ENCODE assay signal across 8 cellular contexts in genomic region chr1:161177936-161178244, GRCh38. TPM values are rescaled to one million over a fixed set of nuclear protein-coding genes. Genes with fewer than 3 reads are reported as not detected.
A peak's percentile ranks its signal among the peaks of the same experiment; 100 is the strongest.
DNase-seq lines count a peak whose midpoint lies in the region; ATAC-seq and TF ChIP-seq lines count a peak whose summit lies in the region.

No MANE protein-coding gene starts in this region.

- TF ChIP-seq POLR2A in erythroblast (IDR thresholded peaks at IDR 0.05; ENCODE audit: low read length): no peak

- DNase-seq in CD8-positive, alpha-beta T cell: no peak
- DNase-seq in erythroblast (lab: John Stamatoyannopoulos, UW): no peak
- no peak for DNase-seq in RKO (ENCODE audit: low spot score)

- peak overlapping the region; percentile 90 for H2AFZ ChIP-seq in OCI-LY3 (ENCODE audit: low read depth, low read length)

- H3K4me3 Mint-ChIP-seq in CD8-positive, alpha-beta T cell: peak overlapping the region; percentile 98

- no peaks in the 10 kb centered on the region for H3K9me3 Mint-ChIP-seq in CD8-positive, alpha-beta T cell

- H3K27ac Mint-ChIP-seq in CD8-positive, alpha-beta T cell: peak overlapping the region; percentile 99

- no peaks in the 10 kb centered on the region for H3K27me3 ChIP-seq in CD8-positive, alpha-beta T cell (ENCODE audit: insufficient read depth, low read length)
- no peaks in the 10 kb centered on the region for H3K27me3 ChIP-seq in OCI-LY3 (ENCODE audit: low read depth, low read length)
- H3K27me3 ChIP-seq in endocrine pancreas (ENCODE audit: control insufficient read depth, insufficient read depth, low read length): no peaks in the 10 kb centered on the region
- H3K27me3 ChIP-seq in neutrophil: no peaks in the 10 kb centered on the region

- CTCF ChIA-PET in CD8-positive, alpha-beta T cell (lab: Charles Lee): interaction anchor here (3.3 kb wide), 2 partner anchors 11 to 14 kb away, joined by 24 to 25 read pairs; partner anchors contain the start of gene PPOX

- POLR2A ChIA-PET in CD8-positive, alpha-beta T cell (lab: Charles Lee): interaction anchor here (1.5 to 4.1 kb wide), 4 partner anchors 11 to 25 kb away, joined by 3 to 34 read pairs (median 8); partner anchors contain the start of genes NDUFS2 and PPOX

- peaks cover 43% of the 10 kb centered on the region for H3K36me3 Mint-ChIP-seq in CD8-positive, alpha-beta T cell

- no peak for ATAC-seq in CD8-positive, alpha-beta T cell
- ATAC-seq in GM21528 (IDR thresholded peaks at IDR 0.05; ENCODE audit: low FRiP score, unreplicated experiment): no peak
- ATAC-seq in GM19467 (IDR thresholded peaks at IDR 0.05; ENCODE audit: unreplicated experiment): no peak

- H3K4me1 ChIP-seq in CD8-positive, alpha-beta T cell (ENCODE audit: insufficient read depth, low read length): peaks cover 56% of the 10 kb centered on the region
- H3K4me1 ChIP-seq in OCI-LY3 (ENCODE audit: low read length) (peaks cover 41% of the 10 kb centered on the region), endocrine pancreas (ENCODE audit: control insufficient read depth, insufficient read depth, low read length) (no peaks in the 10 kb centered on the region), neutrophil (ENCODE audit: control insufficient read depth in 1 of 2, insufficient read depth in 1 of 2, low read depth in 1 of 2, low read length in 1 of 2) (peaks cover 19 to 22% of the 10 kb centered on the region in 2 experiments)

- peak overlapping the region; percentile 90 for H3K4me3 ChIP-seq in CD8-positive, alpha-beta T cell (ENCODE audit: low read depth, low read length)
- H3K4me3 ChIP-seq in OCI-LY3 (ENCODE audit: low read length): peak overlapping the region; percentile 86
- H3K4me3 ChIP-seq in endocrine pancreas (ENCODE audit: control insufficient read depth, insufficient read depth, low read length): peak overlapping the region; percentile 45
- peak overlapping the region; percentile 82 to 92 for H3K4me3 ChIP-seq in neutrophil (ENCODE audit: low read depth in 1 of 2, low read length in 1 of 2)

- peak overlapping the region; percentile 93 for H3K4me2 ChIP-seq in OCI-LY3 (ENCODE audit: low read length)

- no peaks in the 10 kb centered on the region for H4K20me1 ChIP-seq in OCI-LY3 (ENCODE audit: insufficient read depth, low read length)

- no peaks in the 10 kb centered on the region for H3K9me3 ChIP-seq in CD8-positive, alpha-beta T cell (ENCODE audit: low read length)
- H3K9me3 ChIP-seq in OCI-LY3 (ENCODE audit: insufficient read depth, low read length): no peaks in the 10 kb centered on the region
- H3K9me3 ChIP-seq in endocrine pancreas (ENCODE audit: control insufficient read depth, low read length): no peaks in the 10 kb centered on the region
- no peaks in the 10 kb centered on the region for H3K9me3 ChIP-seq in neutrophil

- no peaks in the 10 kb centered on the region for H3K27me3 Mint-ChIP-seq in CD8-positive, alpha-beta T cell (ENCODE audit: low read depth)

- H3K4me1 Mint-ChIP-seq in CD8-positive, alpha-beta T cell (ENCODE audit: low read depth): peaks cover 77% of the 10 kb centered on the region

- H3K27ac ChIP-seq in CD8-positive, alpha-beta T cell (ENCODE audit: low read depth, low read length): peak overlapping the region; percentile 80
- H3K27ac ChIP-seq in OCI-LY3 (ENCODE audit: low read length) (peak overlapping the region; percentile 81), neutrophil (peak overlapping the region; percentile 78)

- peak overlapping the region; percentile 76 for H3K9ac ChIP-seq in OCI-LY3 (ENCODE audit: low read length)
- H3K9ac ChIP-seq in endocrine pancreas (ENCODE audit: control insufficient read depth, insufficient read depth, low read length): peak overlapping the region; percentile 36

- peaks cover 23% of the 10 kb centered on the region for H3K36me3 ChIP-seq in CD8-positive, alpha-beta T cell (ENCODE audit: insufficient read depth, low read length)
- H3K36me3 ChIP-seq in OCI-LY3 (replicated peaks; ENCODE audit: low read depth, low read length): peaks cover 25% of the 10 kb centered on the region
- no peaks in the 10 kb centered on the region for H3K36me3 ChIP-seq in endocrine pancreas (ENCODE audit: control insufficient read depth, insufficient read depth, low read length)
- peaks cover 19% of the 10 kb centered on the region for H3K36me3 ChIP-seq in neutrophil

- H3K79me2 ChIP-seq in OCI-LY3 (ENCODE audit: low read length): peaks cover 15% of the 10 kb centered on the region

- intact Hi-C loops in CD8-positive, alpha-beta T cell (cut with DNase I, micrococcal nuclease): loop anchor here (1.0 to 2.0 kb wide), 6 partner anchors 12 to 45 kb away; partner anchors contain the start of genes NDUFS2 (in 2 of the 2), PPOX (in 2 of the 2), DEDD (in 1 of the 2) and USP21 (in 1 of the 2)

- TF ChIP-seq CTCF in CD8-positive, alpha-beta T cell (IDR thresholded peaks at IDR 0.05): no peak
- TF ChIP-seq CTCF in OCI-LY3 (IDR thresholded peaks at IDR 0.05; ENCODE audit: low read depth, low read length): no peak; the same call in 1 of the 2 replicates
- TF ChIP-seq CTCF in neutrophil (IDR thresholded peaks at IDR 0.05): no peak

RNA-seq across cellular contexts. Expression of gene B4GALT3, which starts 0.6 kb away (rescaled TPM):
- total RNA-seq in CD8-positive, alpha-beta T cell: 10 to 100 TPM; 33.8 to 36.4 TPM

RNA-seq across cellular contexts. Expression of gene PPOX, which starts 11.7 kb away (rescaled TPM):
- 10 to 100 TPM; 18.5 to 19.8 TPM for total RNA-seq in CD8-positive, alpha-beta T cell

RNA-seq across cellular contexts. Expression of gene USP21, which starts 18.6 kb away (rescaled TPM):
- total RNA-seq in CD8-positive, alpha-beta T cell: 10 to 100 TPM; 34.8 to 38.1 TPM

RNA-seq across cellular contexts. Expression of gene ADAMTS4, which starts 21.0 kb away (rescaled TPM):
- total RNA-seq in CD8-positive, alpha-beta T cell: under 1 TPM; 0.22 to 0.56 TPM

RNA-seq across cellular contexts. Expression of gene UFC1, which starts 24.1 kb away (rescaled TPM):
- 10 to 100 TPM; 94.7 to 96.6 TPM for total RNA-seq in CD8-positive, alpha-beta T cell
